In genomic region chr7:82105463-82105862, GRCh38 we compare ENCODE assay signal across 12 cellular contexts.
A peak's percentile ranks its signal among the peaks of the same experiment; 100 is the strongest.
DNase-seq lines count a peak whose midpoint lies in the region; FAIRE-seq and TF ChIP-seq lines count a peak whose summit lies in the region.
"Had no signal": no experiment of that assay in that cellular context is flagged by ENCODE, and none has a peak within 500 bp of the region (broad histone marks: within the 10 kb centered on the region; RNA-seq: fewer than 3 reads in every experiment).

No MANE protein-coding gene starts in this region.

- H3K4me3 Mint-ChIP-seq in MCF 10A (ENCODE audit: unreplicated experiment), result no peak overlapping the region
- H3K4me3 Mint-ChIP-seq: T-cell had no signal

- POLR2A ChIA-PET in MCF 10A (lab: Yijun Ruan, JAX), result no interaction called here

- no peak overlapping the region for H3K27ac ChIP-seq in breast epithelium
- H3K27ac ChIP-seq in dorsolateral prefrontal cortex, result no peak overlapping the region

- no peak overlapping the region for H3K4me3 ChIP-seq in breast epithelium
- no peak overlapping the region for H3K4me3 ChIP-seq in epithelial cell of esophagus (ENCODE audit: low read length)
- no peak overlapping the region for H3K4me3 ChIP-seq in dorsolateral prefrontal cortex

- TF ChIP-seq POLR2A in breast epithelium (IDR thresholded peaks at IDR 0.05), result no peak

- no peaks in the 10 kb centered on the region for H3K36me3 Mint-ChIP-seq in MCF 10A (ENCODE audit: insufficient read depth, unreplicated experiment)
- H3K36me3 Mint-ChIP-seq: T-cell had no signal

- DNase-seq in MCF 10A (ENCODE audit: unreplicated experiment) (peak; percentile 17), breast epithelium (ENCODE audit: low spot score in 2 of 2) (no peak), OCI-M1 (lab: John Stamatoyannopoulos, UW) (peak; percentile 83), epithelial cell of esophagus (ENCODE audit: low read depth) (peak; percentile 78), urothelium cell line (ENCODE audit: low spot score) (peak; percentile 54), COLO668 (lab: John Stamatoyannopoulos, UW; ENCODE audit: unreplicated experiment) (no peak), NCI-H146 (lab: John Stamatoyannopoulos, UW) (no peak), dorsolateral prefrontal cortex (no peak)
- DNase-seq: activated CD8-positive, alpha-beta memory T cell treated with anti-CD3 and anti-CD28 coated beads, Interleukin-2, amount 50 U/mL, for 48 hours; AML-193; occipital lobe; T-cell had no signal

- H3K27me3 ChIP-seq in breast epithelium (no peaks in the 10 kb centered on the region), dorsolateral prefrontal cortex (no peaks in the 10 kb centered on the region)

- no peaks in the 10 kb centered on the region for H3K4me1 Mint-ChIP-seq in MCF 10A (ENCODE audit: insufficient read depth, unreplicated experiment)
- H3K4me1 Mint-ChIP-seq: T-cell had no signal

- CTCF ChIA-PET in MCF 10A (lab: Yijun Ruan, JAX), result no interaction called here

- peak; percentile 52 for FAIRE-seq in urothelium cell line (lab: Jason Lieb, UNC)

- H3K9me3 Mint-ChIP-seq in MCF 10A (ENCODE audit: unreplicated experiment), result no peaks in the 10 kb centered on the region

- intact Hi-C loops in MCF 10A (cut with micrococcal nuclease), result no loop called here
- intact Hi-C loops in breast epithelium (cut with DNase I; ENCODE audit: low total_unique reads), result no loop called here
- intact Hi-C loops in dorsolateral prefrontal cortex (cut with DNase I), result no loop called here

- BruUV-seq in MCF 10A (replicated peaks; lab: Mats Ljungman, UMichigan), result no TSS peak

- H3K9me3 ChIP-seq in breast epithelium, result no peaks in the 10 kb centered on the region

- no peak for TF ChIP-seq CTCF in MCF 10A (IDR thresholded peaks at IDR 0.05; ENCODE audit: unreplicated experiment)
- TF ChIP-seq CTCF in breast epithelium (IDR thresholded peaks at IDR 0.05), result no peak
- TF ChIP-seq CTCF in epithelial cell of esophagus (IDR thresholded peaks at IDR 0.05; ENCODE audit: insufficient read depth, low read depth, low read length, missing control alignments), result no peak
- no peak for TF ChIP-seq CTCF in dorsolateral prefrontal cortex (IDR thresholded peaks at IDR 0.05 in 54 of 56, conservative IDR thresholded peaks at IDR 0.05 in 2 of 56; ENCODE audit: low read depth in 1 of 56, partially characterized antibody in 56 of 56)

- H3K27ac Mint-ChIP-seq in MCF 10A (ENCODE audit: low read depth, unreplicated experiment), result no peak overlapping the region
- H3K27ac Mint-ChIP-seq: T-cell had no signal

- no peaks in the 10 kb centered on the region for H3K36me3 ChIP-seq in breast epithelium

- no peaks in the 10 kb centered on the region for H3K4me1 ChIP-seq in breast epithelium

- peaks cover 23% of the 10 kb centered on the region for H3K27me3 Mint-ChIP-seq in MCF 10A (ENCODE audit: insufficient read depth, unreplicated experiment)
- H3K27me3 Mint-ChIP-seq: T-cell had no signal

Comparison
In these comparisons a context has a peak if more than half of its experiments do, and no peak if none do; other contexts are left out.
1. DNase-seq: peak in MCF 10A (single experiment), OCI-M1 (single experiment), epithelial cell of esophagus (single experiment) and urothelium cell line (single experiment); none in breast epithelium (0 of 2), COLO668 (single experiment), NCI-H146 (single experiment) and dorsolateral prefrontal cortex (0 of 10).